ENCODE assay signal across 16 cellular contexts in genomic region chr5:115381911-115382662, GRCh38.
A peak's percentile ranks its signal among the peaks of the same experiment; 100 is the strongest.
DNase-seq lines count a peak whose midpoint lies in the region; ATAC-seq, FAIRE-seq and TF ChIP-seq lines count a peak whose summit lies in the region.
"Had no signal": no experiment of that assay in that cellular context is flagged by ENCODE, and none has a peak within 500 bp of the region (broad histone marks: within the 10 kb centered on the region; RNA-seq: fewer than 3 reads in every experiment).

No MANE protein-coding gene starts in this region.

- peaks cover 17% of the 10 kb centered on the region for H3F3A ChIP-seq in GM23248 (ENCODE audit: insufficient read depth)

- WGBS in A549 (ENCODE audit: missing lambda C conversion rate) = 87% methylated on average over 4 of the region's 4 CpGs
- 87 to 90% methylated on average over 4 of the region's 4 CpGs for WGBS in GM23248 (ENCODE audit: low coverage in 1 of 2, low lambda C conversion rate in 2 of 2, missing lambda C conversion rate in 2 of 2), 2 experiments
- 97% methylated on average over 4 of the region's 4 CpGs for WGBS in mesenchymal stem cell

- H3K4me1 Mint-ChIP-seq in stimulated activated naive CD8-positive, alpha-beta T cell treated with anti-CD3 and anti-CD28 coated beads, Interleukin-15, amount 100 ng/mL, for 72 hours = peaks cover 13% of the 10 kb centered on the region

- POLR2A ChIA-PET in A549 (lab: Yijun Ruan, JAX) = interaction anchor here (0.7 kb wide), 1 partner anchor 1817 kb away, joined by 4 read pairs; no protein-coding TSS in a partner anchor

- no peak overlapping the region for H4K91ac ChIP-seq in mesenchymal stem cell (ENCODE audit: low read length)

- TF ChIP-seq CTCF in A549 (IDR thresholded peaks at IDR 0.05) = no peak

- H4K20me1 ChIP-seq in GM23248 (ENCODE audit: insufficient read depth) = no peaks in the 10 kb centered on the region

- H2BK120ac ChIP-seq in mesenchymal stem cell (ENCODE audit: low read depth, low read length) = no peak overlapping the region

- H3K4me2 ChIP-seq in A549 (no peak overlapping the region), GM23248 (ENCODE audit: unreplicated experiment) (no peak overlapping the region), mesenchymal stem cell (ENCODE audit: low read length, poor library complexity, severe bottlenecking) (no peak overlapping the region)

- H3K4me3 ChIP-seq in A549 (no peak overlapping the region), GM23248 (no peak overlapping the region), mesenchymal stem cell (ENCODE audit: insufficient read depth in 1 of 2, low read depth in 1 of 2, low read length in 2 of 2) (no peak overlapping the region)

- H3K9ac ChIP-seq in GM23248 (no peak overlapping the region), mesenchymal stem cell (ENCODE audit: low read length) (peak overlapping the region; percentile 42)
- H3K9ac ChIP-seq: KMS-11 had no signal

- H3K9me3 ChIP-seq in A549 (no peaks in the 10 kb centered on the region), GM23248 (ENCODE audit: low read depth) (no peaks in the 10 kb centered on the region), mesenchymal stem cell (ENCODE audit: control insufficient read depth, low read length) (peaks cover 11% of the 10 kb centered on the region)
- H3K9me3 ChIP-seq: Caco-2 had no signal

- no peak overlapping the region for H3K18ac ChIP-seq in mesenchymal stem cell (ENCODE audit: low read depth in 1 of 2, low read length in 2 of 2)

- H2BK12ac ChIP-seq in mesenchymal stem cell (ENCODE audit: low read length in 2 of 2) = no peak overlapping the region

- CTCF ChIA-PET in A549 (lab: Yijun Ruan, JAX) = interaction anchor here (0.6 to 1.5 kb wide), 3 partner anchors 10 to 120 kb away, joined by 3 read pairs; no protein-coding TSS in a partner anchor

- H2BK5ac ChIP-seq in mesenchymal stem cell (ENCODE audit: low read depth, low read length, poor library complexity, severe bottlenecking) = no peak overlapping the region

- no peak for DNase-seq in A549 (ENCODE audit: low read depth in 1 of 2, low spot score in 1 of 2)
- DNase-seq in GM23248 = no peak
- peak; percentile 47 for DNase-seq in dermis blood vessel endothelial cell
- no peak for DNase-seq in mesenchymal stem cell
- DNase-seq in activated gamma-delta T cell (lab: John Stamatoyannopoulos, UW) = no peak
- DNase-seq in stimulated activated naive CD8-positive, alpha-beta T cell treated with anti-CD3 and anti-CD28 coated beads, Interleukin-15, amount 100 ng/mL, for 72 hours = no peak
- no peak for DNase-seq in NCI-H2107 treated with DMSO at 0.1 percent for 48 hours (lab: John Stamatoyannopoulos, UW; ENCODE audit: unreplicated experiment)
- DNase-seq: Caco-2; CD4-positive, alpha-beta T cell; NCI-H1048; NCI-H1436; NCI-H1930; PC-3 had no signal

- no peak overlapping the region for H2AK5ac ChIP-seq in mesenchymal stem cell (ENCODE audit: low read length, severe bottlenecking)

- no peaks in the 10 kb centered on the region for H3K79me2 ChIP-seq in GM23248 (ENCODE audit: insufficient read depth)

- no peak overlapping the region for H4K8ac ChIP-seq in mesenchymal stem cell (ENCODE audit: low read length)

- no peak overlapping the region for H3K4me3 Mint-ChIP-seq in stimulated activated naive CD8-positive, alpha-beta T cell treated with anti-CD3 and anti-CD28 coated beads, Interleukin-15, amount 100 ng/mL, for 72 hours
- H3K4me3 Mint-ChIP-seq: CD4-positive, alpha-beta T cell had no signal

- no peak overlapping the region for H3K27ac Mint-ChIP-seq in stimulated activated naive CD8-positive, alpha-beta T cell treated with anti-CD3 and anti-CD28 coated beads, Interleukin-15, amount 100 ng/mL, for 72 hours
- H3K27ac Mint-ChIP-seq: CD4-positive, alpha-beta T cell had no signal

- no peak overlapping the region for H2BK15ac ChIP-seq in mesenchymal stem cell (ENCODE audit: low read depth, poor library complexity, severe bottlenecking)

- H3K9me2 ChIP-seq in GM23248 (ENCODE audit: insufficient read depth) = no peaks in the 10 kb centered on the region

- H3K36me3 ChIP-seq in GM23248 (ENCODE audit: low read depth) = no peaks in the 10 kb centered on the region
- no peaks in the 10 kb centered on the region for H3K36me3 ChIP-seq in mesenchymal stem cell (ENCODE audit: control insufficient read depth in 1 of 2, insufficient read depth in 2 of 2, low read depth in 1 of 2, low read length in 2 of 2)

- no peaks in the 10 kb centered on the region for H3K27me3 ChIP-seq in GM23248 (replicated peaks; ENCODE audit: insufficient read depth)
- H3K27me3 ChIP-seq in mesenchymal stem cell (ENCODE audit: control insufficient read depth in 1 of 2, insufficient read depth in 1 of 2, low read length in 2 of 2) = no peaks in the 10 kb centered on the region

- H3K4me1 ChIP-seq in A549 (peaks cover 10% of the 10 kb centered on the region; the same call in 2 of the 3 replicates), GM23248 (ENCODE audit: insufficient read depth) (peaks cover 16% of the 10 kb centered on the region), mesenchymal stem cell (ENCODE audit: control insufficient read depth, insufficient read depth, low read depth, low read length) (peaks cover 5% of the 10 kb centered on the region)
- H3K4me1 ChIP-seq: Caco-2 had no signal

- TF ChIP-seq RAD21 in A549 (conservative IDR thresholded peaks at IDR 0.05 in 1 of 2, IDR thresholded peaks at IDR 0.05 in 1 of 2) = no peak

- H3K27ac ChIP-seq in A549 (no peak overlapping the region), GM23248 (peak overlapping the region; percentile 47), mesenchymal stem cell (ENCODE audit: low read length, poor library complexity, severe bottlenecking) (no peak overlapping the region)
- H3K27ac ChIP-seq: KMS-11 had no signal

- ATAC-seq in A549 (no peak), HG02642 (IDR thresholded peaks at IDR 0.05; ENCODE audit: poor library complexity, unreplicated experiment) (no peak)
- ATAC-seq in stimulated activated naive CD8-positive, alpha-beta T cell treated with anti-CD3 and anti-CD28 coated beads, Interleukin-15, amount 100 ng/mL, for 72 hours = no peak
- ATAC-seq: PC-3 had no signal

- H3K9me3 Mint-ChIP-seq in stimulated activated naive CD8-positive, alpha-beta T cell treated with anti-CD3 and anti-CD28 coated beads, Interleukin-15, amount 100 ng/mL, for 72 hours = no peaks in the 10 kb centered on the region
- H3K9me3 Mint-ChIP-seq: CD4-positive, alpha-beta T cell had no signal

- no peak for FAIRE-seq in A549 (lab: Jason Lieb, UNC)
- FAIRE-seq: GM12891 had no signal

- in situ Hi-C loops in GM23248 (cut with MboI) = no loop called here

- H3K4ac ChIP-seq in mesenchymal stem cell (ENCODE audit: low read depth in 1 of 2, low read length in 2 of 2) = no peak overlapping the region

- H3K27me3 Mint-ChIP-seq in stimulated activated naive CD8-positive, alpha-beta T cell treated with anti-CD3 and anti-CD28 coated beads, Interleukin-15, amount 100 ng/mL, for 72 hours = peaks cover 15% of the 10 kb centered on the region
- H3K27me3 Mint-ChIP-seq: CD4-positive, alpha-beta T cell had no signal

- H2AFZ ChIP-seq in GM23248 = no peak overlapping the region
- no peak overlapping the region for H2AFZ ChIP-seq in mesenchymal stem cell (ENCODE audit: low read depth, low read length)

- no peak for TF ChIP-seq EP300 in A549 (IDR thresholded peaks at IDR 0.05)

- H3K14ac ChIP-seq in mesenchymal stem cell (ENCODE audit: low read length in 2 of 2) = no peak overlapping the region

- no peak overlapping the region for H3K23ac ChIP-seq in mesenchymal stem cell (ENCODE audit: low read length in 2 of 2)

- H3K79me1 ChIP-seq in mesenchymal stem cell (replicated peaks; ENCODE audit: low read length, poor library complexity, severe bottlenecking) = no peaks in the 10 kb centered on the region

- no peak for TF ChIP-seq POLR2A in A549 (IDR thresholded peaks at IDR 0.05; ENCODE audit: low read length)

TF ChIP-seq in A549, 52 proteins besides CTCF, POLR2A, EP300 and RAD21:
- TF ChIP-seq BCL3 (IDR thresholded peaks at IDR 0.05) = no peak
- TF ChIP-seq EHMT2 (IDR thresholded peaks at IDR 0.05; ENCODE audit: low read depth) = no peak
- TF ChIP-seq ZFP36 (IDR thresholded peaks at IDR 0.05; ENCODE audit: borderline replicate concordance, partially characterized antibody) = no peak
- TF ChIP-seq MAFK (IDR thresholded peaks at IDR 0.05; ENCODE audit: partially characterized antibody) = peak; percentile 96
- TF ChIP-seq FOSL2 (IDR thresholded peaks at IDR 0.05) = no peak
- no peak for TF ChIP-seq FOSL2 (CRISPR knock-in tag; IDR thresholded peaks at IDR 0.05)
- no peak for TF ChIP-seq E2F6 (IDR thresholded peaks at IDR 0.05; ENCODE audit: borderline replicate concordance, low read depth)
- TF ChIP-seq RFX5 (IDR thresholded peaks at IDR 0.05) = no peak
